Comparison of ENCODE assay signal across 8 cellular contexts in genomic region chr3:52238193-52238760, GRCh38. TPM values are rescaled to one million over a fixed set of nuclear protein-coding genes. Genes with fewer than 3 reads are reported as not detected.
DNase-seq lines count a peak whose midpoint lies in the region; ATAC-seq lines count a peak whose summit lies in the region.

No MANE protein-coding gene starts in this region.

- H3K27ac Mint-ChIP-seq in activated CD8-positive, alpha-beta memory T cell treated with anti-CD3 and anti-CD28 coated beads, Interleukin-2, amount 10 ng/mL, durations not matched to agents 7 days and 5 days: peak overlapping the region; percentile 84
- H3K27ac Mint-ChIP-seq in dendritic cell treated with granulocyte-macrophage colony-stimulating factor and Interleukin-4, amounts not matched to agents 40 ng/mL and 50 ng/mL, for 4 days: peak overlapping the region; percentile 97
- H3K27ac Mint-ChIP-seq in naive thymus-derived CD4-positive, alpha-beta T cell: peak overlapping the region; percentile 83 to 96 (median 90)

- POLR2A ChIA-PET in naive thymus-derived CD4-positive, alpha-beta T cell (lab: Charles Lee): interaction anchor here (0.5 to 46.3 kb wide), 13 partner anchors 12 to 182 kb away, joined by 3 to 1418 read pairs (median 7); partner anchors contain the start of genes DUSP7, GLYCTK, TLR9 and WDR82

- peaks cover 52 to 56% of the 10 kb centered on the region in 2 donors for H3K4me1 ChIP-seq in naive thymus-derived CD4-positive, alpha-beta T cell (ENCODE audit: control insufficient read depth in 2 of 2, insufficient read depth in 2 of 2, low read length in 2 of 2)

- ATAC-seq in activated CD8-positive, alpha-beta memory T cell treated with anti-CD3 and anti-CD28 coated beads, Interleukin-2, amount 10 ng/mL, durations not matched to agents 7 days and 5 days: no peak
- no peak for ATAC-seq in naive thymus-derived CD4-positive, alpha-beta T cell
- no peak for ATAC-seq in HG02885 (IDR thresholded peaks at IDR 0.05; ENCODE audit: poor library complexity, unreplicated experiment)

- H3K9me3 ChIP-seq in naive thymus-derived CD4-positive, alpha-beta T cell (ENCODE audit: control insufficient read depth in 2 of 3, low read length in 3 of 3): no peaks in the 10 kb centered on the region

- H3K4me3 ChIP-seq in naive thymus-derived CD4-positive, alpha-beta T cell (ENCODE audit: low read length): peak overlapping the region; percentile 92

- CTCF ChIA-PET in activated CD8-positive, alpha-beta memory T cell treated with anti-CD3 and anti-CD28 coated beads, Interleukin-2, amount 10 ng/mL, durations not matched to agents 7 days and 5 days (lab: Charles Lee): interaction anchor here (0.7 to 13.8 kb wide), 13 partner anchors 9 to 187 kb away, joined by 3 to 176 read pairs (median 3); partner anchors contain the start of genes GLYCTK, TLR9 and WDR82
- CTCF ChIA-PET in naive thymus-derived CD4-positive, alpha-beta T cell (lab: Charles Lee): interaction anchor here (0.7 to 11.1 kb wide), 8 partner anchors 11 to 181 kb away, joined by 3 to 126 read pairs (median 4); partner anchors contain the start of genes TLR9 and WDR82

- peaks cover 65% of the 10 kb centered on the region for H3K4me1 Mint-ChIP-seq in activated CD8-positive, alpha-beta memory T cell treated with anti-CD3 and anti-CD28 coated beads, Interleukin-2, amount 10 ng/mL, durations not matched to agents 7 days and 5 days
- H3K4me1 Mint-ChIP-seq in dendritic cell treated with granulocyte-macrophage colony-stimulating factor and Interleukin-4, amounts not matched to agents 40 ng/mL and 50 ng/mL, for 4 days (ENCODE audit: low read depth): peaks cover 84% of the 10 kb centered on the region
- H3K4me1 Mint-ChIP-seq in naive thymus-derived CD4-positive, alpha-beta T cell: peaks cover 61 to 88% (median 75%) of the 10 kb centered on the region in 7 donors

- no peaks in the 10 kb centered on the region for H3K27me3 Mint-ChIP-seq in activated CD8-positive, alpha-beta memory T cell treated with anti-CD3 and anti-CD28 coated beads, Interleukin-2, amount 10 ng/mL, durations not matched to agents 7 days and 5 days
- H3K27me3 Mint-ChIP-seq in dendritic cell treated with granulocyte-macrophage colony-stimulating factor and Interleukin-4, amounts not matched to agents 40 ng/mL and 50 ng/mL, for 4 days: no peaks in the 10 kb centered on the region
- no peaks in the 10 kb centered on the region for H3K27me3 Mint-ChIP-seq in naive thymus-derived CD4-positive, alpha-beta T cell

- no peak for DNase-seq in activated CD8-positive, alpha-beta memory T cell treated with anti-CD3 and anti-CD28 coated beads, Interleukin-2, amount 10 ng/mL, durations not matched to agents 7 days and 5 days
- DNase-seq in activated CD8-positive, alpha-beta memory T cell treated with anti-CD3 and anti-CD28 coated beads for 24 hours: no peak
- peak; percentile 29 for DNase-seq in NCI-H69 (lab: John Stamatoyannopoulos, UW)
- no peak for DNase-seq in naive thymus-derived CD4-positive, alpha-beta T cell
- no peak for DNase-seq in cerebellum (ENCODE audit: low spot score)
- no peak for DNase-seq in NCI-H524 treated with DMSO at 0.1 percent for 48 hours (lab: John Stamatoyannopoulos, UW)

- intact Hi-C loops in dendritic cell treated with granulocyte-macrophage colony-stimulating factor and Interleukin-4, amounts not matched to agents 40 ng/mL and 50 ng/mL, for 4 days (cut with micrococcal nuclease): loop anchor here (5.0 kb wide), 1 partner anchor 39 kb away; the partner anchor contains the start of gene WDR82
- intact Hi-C loops in naive thymus-derived CD4-positive, alpha-beta T cell (cut with micrococcal nuclease): loop anchor here (2.0 kb wide), 2 partner anchors 17 to 79 kb away; partner anchors contain the start of gene DNAH1 (in 1 of the 2)

- H3K9me3 Mint-ChIP-seq in activated CD8-positive, alpha-beta memory T cell treated with anti-CD3 and anti-CD28 coated beads, Interleukin-2, amount 10 ng/mL, durations not matched to agents 7 days and 5 days (ENCODE audit: low read depth): no peaks in the 10 kb centered on the region
- H3K9me3 Mint-ChIP-seq in dendritic cell treated with granulocyte-macrophage colony-stimulating factor and Interleukin-4, amounts not matched to agents 40 ng/mL and 50 ng/mL, for 4 days: no peaks in the 10 kb centered on the region
- H3K9me3 Mint-ChIP-seq in naive thymus-derived CD4-positive, alpha-beta T cell: peaks cover 0 to 3% (median 0%) of the 10 kb centered on the region in 11 donors

- peak overlapping the region; percentile 95 for H3K27ac ChIP-seq in naive thymus-derived CD4-positive, alpha-beta T cell (ENCODE audit: low read depth, low read length)

- H3K36me3 Mint-ChIP-seq in activated CD8-positive, alpha-beta memory T cell treated with anti-CD3 and anti-CD28 coated beads, Interleukin-2, amount 10 ng/mL, durations not matched to agents 7 days and 5 days: peaks cover 30% of the 10 kb centered on the region
- peaks cover 58% of the 10 kb centered on the region for H3K36me3 Mint-ChIP-seq in dendritic cell treated with granulocyte-macrophage colony-stimulating factor and Interleukin-4, amounts not matched to agents 40 ng/mL and 50 ng/mL, for 4 days (ENCODE audit: low read depth)
- peaks cover 0 to 21% (median 0%) of the 10 kb centered on the region in 5 donors for H3K36me3 Mint-ChIP-seq in naive thymus-derived CD4-positive, alpha-beta T cell

- no peaks in the 10 kb centered on the region for H3K27me3 ChIP-seq in naive thymus-derived CD4-positive, alpha-beta T cell (ENCODE audit: control insufficient read depth in 2 of 2, insufficient read depth in 2 of 2, low read length in 2 of 2)

- H3K4me3 Mint-ChIP-seq in activated CD8-positive, alpha-beta memory T cell treated with anti-CD3 and anti-CD28 coated beads, Interleukin-2, amount 10 ng/mL, durations not matched to agents 7 days and 5 days: peak overlapping the region; percentile 96
- H3K4me3 Mint-ChIP-seq in dendritic cell treated with granulocyte-macrophage colony-stimulating factor and Interleukin-4, amounts not matched to agents 40 ng/mL and 50 ng/mL, for 4 days: peak overlapping the region; percentile 91
- peak overlapping the region; percentile 86 to 100 (median 96) for H3K4me3 Mint-ChIP-seq in naive thymus-derived CD4-positive, alpha-beta T cell

- H3K36me3 ChIP-seq in naive thymus-derived CD4-positive, alpha-beta T cell (ENCODE audit: control insufficient read depth in 2 of 3, insufficient read depth in 3 of 3, low read length in 3 of 3): peaks cover 0 to 19% (median 6%) of the 10 kb centered on the region in 3 experiments

RNA-seq across cellular contexts. Expression of gene TWF2, which starts 0.7 kb away (rescaled TPM):
- 100 to 1,000 TPM; 110 to 131 TPM for total RNA-seq in activated CD8-positive, alpha-beta memory T cell treated with anti-CD3 and anti-CD28 coated beads, Interleukin-2, amount 10 ng/mL, durations not matched to agents 7 days and 5 days
- total RNA-seq in naive thymus-derived CD4-positive, alpha-beta T cell: 100 to 1,000 TPM in 1 of 5 experiments, 10 to 100 TPM in 4; 38.7 to 110 (median 63.7) TPM
- 100 to 1,000 TPM; 104 to 147 TPM for polyA plus RNA-seq in naive thymus-derived CD4-positive, alpha-beta T cell
- total RNA-seq in cerebellum: 15.1 TPM

RNA-seq across cellular contexts. Expression of gene PPM1M, which starts 7.3 kb away (rescaled TPM):
- 10 to 100 TPM; 91.1 to 94.1 TPM for total RNA-seq in activated CD8-positive, alpha-beta memory T cell treated with anti-CD3 and anti-CD28 coated beads, Interleukin-2, amount 10 ng/mL, durations not matched to agents 7 days and 5 days
- 10 to 100 TPM; 55.8 to 81.0 (median 74.5) TPM for total RNA-seq in naive thymus-derived CD4-positive, alpha-beta T cell
- 100 to 1,000 TPM in 1 of 2 donors, 10 to 100 TPM in 1; 68.8 to 135 TPM for polyA plus RNA-seq in naive thymus-derived CD4-positive, alpha-beta T cell
- 3.1 TPM for total RNA-seq in cerebellum

RNA-seq across cellular contexts. Expression of gene TLR9, which starts 12.8 kb away (rescaled TPM):
- total RNA-seq in activated CD8-positive, alpha-beta memory T cell treated with anti-CD3 and anti-CD28 coated beads, Interleukin-2, amount 10 ng/mL, durations not matched to agents 7 days and 5 days: under 1 TPM in 1 of 2 experiments, not detected in 1; 0.64 TPM
- 1 to 10 TPM in 3 of 5 experiments, under 1 TPM in 2; 0.27 to 2.5 (median 1.6) TPM for total RNA-seq in naive thymus-derived CD4-positive, alpha-beta T cell
- under 1 TPM in 1 of 2 donors, not detected in 1; 0.16 TPM for polyA plus RNA-seq in naive thymus-derived CD4-positive, alpha-beta T cell
- 0.09 TPM for total RNA-seq in cerebellum

RNA-seq across cellular contexts. Expression of gene WDR82, which starts 40.2 kb away (rescaled TPM):
- 100 to 1,000 TPM; 114 to 132 TPM for total RNA-seq in activated CD8-positive, alpha-beta memory T cell treated with anti-CD3 and anti-CD28 coated beads, Interleukin-2, amount 10 ng/mL, durations not matched to agents 7 days and 5 days
- total RNA-seq in naive thymus-derived CD4-positive, alpha-beta T cell: 100 to 1,000 TPM; 112 to 161 (median 135) TPM
- 100 to 1,000 TPM; 127 to 181 TPM for polyA plus RNA-seq in naive thymus-derived CD4-positive, alpha-beta T cell
- 117 TPM for total RNA-seq in cerebellum

RNA-seq across cellular contexts. Expression of gene ALAS1, which starts 40.3 kb away (rescaled TPM):
- total RNA-seq in activated CD8-positive, alpha-beta memory T cell treated with anti-CD3 and anti-CD28 coated beads, Interleukin-2, amount 10 ng/mL, durations not matched to agents 7 days and 5 days: 10 to 100 TPM; 61.3 to 84.2 TPM
- total RNA-seq in naive thymus-derived CD4-positive, alpha-beta T cell: 10 to 100 TPM; 12.6 to 74.3 (median 27.4) TPM
- 10 to 100 TPM; 18.7 to 37.6 TPM for polyA plus RNA-seq in naive thymus-derived CD4-positive, alpha-beta T cell
- total RNA-seq in cerebellum: 34.6 TPM

Comparison
In these comparisons a context has a peak if more than half of its experiments do, and no peak if none do; other contexts are left out.
1. RNA of gene PPM1M, which starts 7.3 kb away (total RNA-seq): 91.1 to 94.1 TPM in activated CD8-positive, alpha-beta memory T cell treated with anti-CD3 and anti-CD28 coated beads, Interleukin-2, amount 10 ng/mL, durations not matched to agents 7 days and 5 days and 55.8 to 81.0 TPM in naive thymus-derived CD4-positive, alpha-beta T cell; 3.1 TPM in cerebellum (single experiment); every median in the first group is over 10 times any median in the second.
2. Peak in every context shown above with its lines, with median percentiles within 50 percentile points of each other: H3K27ac Mint-ChIP-seq and H3K4me3 Mint-ChIP-seq.